ENCODE assay signal across 1 cellular context in the genomic region with DNA sequence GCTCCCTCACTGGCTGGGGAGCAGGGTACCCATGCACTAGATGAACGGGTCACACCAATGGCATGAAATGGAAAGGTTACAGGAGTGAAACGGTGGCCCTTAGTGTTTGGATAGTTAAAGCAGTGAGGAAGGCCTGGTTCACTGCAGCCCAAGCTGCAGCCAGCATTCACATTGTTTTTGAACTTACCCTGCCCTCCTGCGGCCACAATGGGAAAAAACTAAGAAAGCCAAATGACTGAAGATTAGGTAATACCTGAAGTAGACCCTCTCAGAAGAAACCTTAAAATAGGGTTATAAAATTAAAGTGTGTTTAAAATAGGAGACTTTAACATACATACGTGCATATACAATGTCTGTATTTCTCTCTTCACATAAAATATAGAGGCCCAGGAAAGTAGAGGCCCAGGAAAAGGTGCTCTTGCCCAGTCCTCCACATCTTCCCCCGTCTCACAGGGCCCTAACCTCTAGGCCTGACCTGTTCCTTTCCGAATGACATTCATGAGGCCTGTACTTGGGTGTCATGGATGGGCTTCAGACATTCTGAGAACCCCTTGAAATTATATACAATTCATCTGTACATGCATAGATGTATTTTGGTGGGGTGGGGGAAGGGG.
TF ChIP-seq lines count a peak whose summit lies in the region.

No MANE protein-coding gene starts in this region.

TF ChIP-seq in HepG2, 621 proteins besides CTCF, POLR2A, EP300 and RAD21 (continued from another document and continues in another):
- TF ChIP-seq SAP130 (CRISPR knock-in tag; IDR thresholded peaks at IDR 0.05; ENCODE audit: low read depth) (0 out of 2 replicates have a peak, but pooled peaks have one; percentile 34), FOXJ3 (CRISPR knock-in tag; IDR thresholded peaks at IDR 0.05; ENCODE audit: borderline replicate concordance) (no peak), ZNF770 (CRISPR knock-in tag; IDR thresholded peaks at IDR 0.05) (no peak), GFI1 (CRISPR knock-in tag; IDR thresholded peaks at IDR 0.05; ENCODE audit: borderline replicate concordance) (no peak), ZNF841 (CRISPR knock-in tag; IDR thresholded peaks at IDR 0.05; ENCODE audit: borderline replicate concordance) (no peak), ZNF816 (CRISPR knock-in tag; IDR thresholded peaks at IDR 0.05; ENCODE audit: borderline replicate concordance) (no peak), ZNF607 (CRISPR knock-in tag; IDR thresholded peaks at IDR 0.05; ENCODE audit: borderline replicate concordance) (no peak), CCAR2 (optimal IDR thresholded peaks at IDR 0.05; ENCODE audit: low read depth, low read length) (no peak), ZFX (CRISPR knock-in tag; IDR thresholded peaks at IDR 0.05; ENCODE audit: low read depth) (peak; percentile 83), ZNF501 (CRISPR knock-in tag; IDR thresholded peaks at IDR 0.05) (no peak), MXD3 (CRISPR knock-in tag; IDR thresholded peaks at IDR 0.05) (no peak), FOXC1 (CRISPR knock-in tag; IDR thresholded peaks at IDR 0.05; ENCODE audit: borderline replicate concordance) (0 out of 2 replicates have a peak, but pooled peaks have one; percentile 26), ZNF740 (CRISPR knock-in tag; IDR thresholded peaks at IDR 0.05) (no peak), HOXA9 (CRISPR knock-in tag; IDR thresholded peaks at IDR 0.05; ENCODE audit: borderline replicate concordance) (no peak), ZNF275 (CRISPR knock-in tag; IDR thresholded peaks at IDR 0.05; ENCODE audit: borderline replicate concordance) (no peak), SKIL (CRISPR knock-in tag; IDR thresholded peaks at IDR 0.05; ENCODE audit: borderline replicate concordance) (no peak; the same call in 1 of the 2 replicates), ZNF256 (CRISPR knock-in tag; conservative IDR thresholded peaks at IDR 0.05) (no peak), MED1 (CRISPR knock-in tag; IDR thresholded peaks at IDR 0.05) (0 out of 2 replicates have a peak, but pooled peaks have one; percentile 26), PHF5A (CRISPR knock-in tag; IDR thresholded peaks at IDR 0.05; ENCODE audit: low read depth, unreplicated experiment) (peak; percentile 51), KAT8 (CRISPR knock-in tag; IDR thresholded peaks at IDR 0.05) (0 out of 2 replicates have a peak, but pooled peaks have one; percentile 43), ZNF20 (CRISPR knock-in tag; IDR thresholded peaks at IDR 0.05) (no peak), ARNT (IDR thresholded peaks at IDR 0.05) (no peak), FOXA1 (IDR thresholded peaks at IDR 0.05) (no peak), FOXA1 (CRISPR knock-in tag; IDR thresholded peaks at IDR 0.05) (no peak), GATAD2A (CRISPR knock-in tag; IDR thresholded peaks at IDR 0.05) (peak; percentile 14; the same call in 1 of the 2 replicates), CEBPG (CRISPR knock-in tag; IDR thresholded peaks at IDR 0.05) (peak; percentile 52), ERF (CRISPR knock-in tag; IDR thresholded peaks at IDR 0.05) (0 out of 2 replicates have a peak, but pooled peaks have one; percentile 27), HOMEZ (CRISPR knock-in tag; IDR thresholded peaks at IDR 0.05; ENCODE audit: low read depth) (0 out of 2 replicates have a peak, but pooled peaks have one; percentile 20), ZNF713 (CRISPR knock-in tag; IDR thresholded peaks at IDR 0.05) (no peak), ZNF230 (CRISPR knock-in tag; IDR thresholded peaks at IDR 0.05) (peak; percentile 89), IKZF4 (CRISPR knock-in tag; IDR thresholded peaks at IDR 0.05; ENCODE audit: borderline replicate concordance, low read depth, not compliant biosample characterization) (no peak), KLF16 (CRISPR knock-in tag; IDR thresholded peaks at IDR 0.05) (peak in 1 of 2 experiments; percentile 31; a peak in 1 of 4 replicates), ATF6 (CRISPR knock-in tag; conservative IDR thresholded peaks at IDR 0.05) (no peak), KDM3A (CRISPR knock-in tag; IDR thresholded peaks at IDR 0.05; ENCODE audit: low read depth) (no peak; the same call in 1 of the 2 replicates)
- TF ChIP-seq, protein P1, sequence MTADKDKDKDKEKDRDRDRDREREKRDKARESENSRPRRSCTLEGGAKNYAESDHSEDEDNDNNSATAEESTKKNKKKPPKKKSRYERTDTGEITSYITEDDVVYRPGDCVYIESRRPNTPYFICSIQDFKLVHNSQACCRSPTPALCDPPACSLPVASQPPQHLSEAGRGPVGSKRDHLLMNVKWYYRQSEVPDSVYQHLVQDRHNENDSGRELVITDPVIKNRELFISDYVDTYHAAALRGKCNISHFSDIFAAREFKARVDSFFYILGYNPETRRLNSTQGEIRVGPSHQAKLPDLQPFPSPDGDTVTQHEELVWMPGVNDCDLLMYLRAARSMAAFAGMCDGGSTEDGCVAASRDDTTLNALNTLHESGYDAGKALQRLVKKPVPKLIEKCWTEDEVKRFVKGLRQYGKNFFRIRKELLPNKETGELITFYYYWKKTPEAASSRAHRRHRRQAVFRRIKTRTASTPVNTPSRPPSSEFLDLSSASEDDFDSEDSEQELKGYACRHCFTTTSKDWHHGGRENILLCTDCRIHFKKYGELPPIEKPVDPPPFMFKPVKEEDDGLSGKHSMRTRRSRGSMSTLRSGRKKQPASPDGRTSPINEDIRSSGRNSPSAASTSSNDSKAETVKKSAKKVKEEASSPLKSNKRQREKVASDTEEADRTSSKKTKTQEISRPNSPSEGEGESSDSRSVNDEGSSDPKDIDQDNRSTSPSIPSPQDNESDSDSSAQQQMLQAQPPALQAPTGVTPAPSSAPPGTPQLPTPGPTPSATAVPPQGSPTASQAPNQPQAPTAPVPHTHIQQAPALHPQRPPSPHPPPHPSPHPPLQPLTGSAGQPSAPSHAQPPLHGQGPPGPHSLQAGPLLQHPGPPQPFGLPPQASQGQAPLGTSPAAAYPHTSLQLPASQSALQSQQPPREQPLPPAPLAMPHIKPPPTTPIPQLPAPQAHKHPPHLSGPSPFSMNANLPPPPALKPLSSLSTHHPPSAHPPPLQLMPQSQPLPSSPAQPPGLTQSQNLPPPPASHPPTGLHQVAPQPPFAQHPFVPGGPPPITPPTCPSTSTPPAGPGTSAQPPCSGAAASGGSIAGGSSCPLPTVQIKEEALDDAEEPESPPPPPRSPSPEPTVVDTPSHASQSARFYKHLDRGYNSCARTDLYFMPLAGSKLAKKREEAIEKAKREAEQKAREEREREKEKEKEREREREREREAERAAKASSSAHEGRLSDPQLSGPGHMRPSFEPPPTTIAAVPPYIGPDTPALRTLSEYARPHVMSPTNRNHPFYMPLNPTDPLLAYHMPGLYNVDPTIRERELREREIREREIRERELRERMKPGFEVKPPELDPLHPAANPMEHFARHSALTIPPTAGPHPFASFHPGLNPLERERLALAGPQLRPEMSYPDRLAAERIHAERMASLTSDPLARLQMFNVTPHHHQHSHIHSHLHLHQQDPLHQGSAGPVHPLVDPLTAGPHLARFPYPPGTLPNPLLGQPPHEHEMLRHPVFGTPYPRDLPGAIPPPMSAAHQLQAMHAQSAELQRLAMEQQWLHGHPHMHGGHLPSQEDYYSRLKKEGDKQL (CRISPR knock-in tag; IDR thresholded peaks at IDR 0.05; ENCODE audit: low read depth): no peak
- TF ChIP-seq, protein P2, sequence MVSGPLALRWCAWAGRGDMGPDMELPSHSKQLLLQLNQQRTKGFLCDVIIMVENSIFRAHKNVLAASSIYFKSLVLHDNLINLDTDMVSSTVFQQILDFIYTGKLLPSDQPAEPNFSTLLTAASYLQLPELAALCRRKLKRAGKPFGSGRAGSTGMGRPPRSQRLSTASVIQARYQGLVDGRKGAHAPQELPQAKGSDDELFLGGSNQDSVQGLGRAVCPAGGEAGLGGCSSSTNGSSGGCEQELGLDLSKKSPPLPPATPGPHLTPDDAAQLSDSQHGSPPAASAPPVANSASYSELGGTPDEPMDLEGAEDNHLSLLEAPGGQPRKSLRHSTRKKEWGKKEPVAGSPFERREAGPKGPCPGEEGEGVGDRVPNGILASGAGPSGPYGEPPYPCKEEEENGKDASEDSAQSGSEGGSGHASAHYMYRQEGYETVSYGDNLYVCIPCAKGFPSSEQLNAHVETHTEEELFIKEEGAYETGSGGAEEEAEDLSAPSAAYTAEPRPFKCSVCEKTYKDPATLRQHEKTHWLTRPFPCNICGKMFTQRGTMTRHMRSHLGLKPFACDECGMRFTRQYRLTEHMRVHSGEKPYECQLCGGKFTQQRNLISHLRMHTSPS (CRISPR knock-in tag; IDR thresholded peaks at IDR 0.05; ENCODE audit: low read depth): no peak
- TF ChIP-seq, protein P3, sequence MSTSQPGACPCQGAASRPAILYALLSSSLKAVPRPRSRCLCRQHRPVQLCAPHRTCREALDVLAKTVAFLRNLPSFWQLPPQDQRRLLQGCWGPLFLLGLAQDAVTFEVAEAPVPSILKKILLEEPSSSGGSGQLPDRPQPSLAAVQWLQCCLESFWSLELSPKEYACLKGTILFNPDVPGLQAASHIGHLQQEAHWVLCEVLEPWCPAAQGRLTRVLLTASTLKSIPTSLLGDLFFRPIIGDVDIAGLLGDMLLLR (CRISPR knock-in tag; IDR thresholded peaks at IDR 0.05): no peak
- TF ChIP-seq, protein P4, sequence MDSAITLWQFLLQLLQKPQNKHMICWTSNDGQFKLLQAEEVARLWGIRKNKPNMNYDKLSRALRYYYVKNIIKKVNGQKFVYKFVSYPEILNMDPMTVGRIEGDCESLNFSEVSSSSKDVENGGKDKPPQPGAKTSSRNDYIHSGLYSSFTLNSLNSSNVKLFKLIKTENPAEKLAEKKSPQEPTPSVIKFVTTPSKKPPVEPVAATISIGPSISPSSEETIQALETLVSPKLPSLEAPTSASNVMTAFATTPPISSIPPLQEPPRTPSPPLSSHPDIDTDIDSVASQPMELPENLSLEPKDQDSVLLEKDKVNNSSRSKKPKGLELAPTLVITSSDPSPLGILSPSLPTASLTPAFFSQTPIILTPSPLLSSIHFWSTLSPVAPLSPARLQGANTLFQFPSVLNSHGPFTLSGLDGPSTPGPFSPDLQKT (CRISPR knock-in tag; IDR thresholded peaks at IDR 0.05; ENCODE audit: borderline replicate concordance): no peak
